ENCODE assay signal across 8 cellular contexts in the genomic region with DNA sequence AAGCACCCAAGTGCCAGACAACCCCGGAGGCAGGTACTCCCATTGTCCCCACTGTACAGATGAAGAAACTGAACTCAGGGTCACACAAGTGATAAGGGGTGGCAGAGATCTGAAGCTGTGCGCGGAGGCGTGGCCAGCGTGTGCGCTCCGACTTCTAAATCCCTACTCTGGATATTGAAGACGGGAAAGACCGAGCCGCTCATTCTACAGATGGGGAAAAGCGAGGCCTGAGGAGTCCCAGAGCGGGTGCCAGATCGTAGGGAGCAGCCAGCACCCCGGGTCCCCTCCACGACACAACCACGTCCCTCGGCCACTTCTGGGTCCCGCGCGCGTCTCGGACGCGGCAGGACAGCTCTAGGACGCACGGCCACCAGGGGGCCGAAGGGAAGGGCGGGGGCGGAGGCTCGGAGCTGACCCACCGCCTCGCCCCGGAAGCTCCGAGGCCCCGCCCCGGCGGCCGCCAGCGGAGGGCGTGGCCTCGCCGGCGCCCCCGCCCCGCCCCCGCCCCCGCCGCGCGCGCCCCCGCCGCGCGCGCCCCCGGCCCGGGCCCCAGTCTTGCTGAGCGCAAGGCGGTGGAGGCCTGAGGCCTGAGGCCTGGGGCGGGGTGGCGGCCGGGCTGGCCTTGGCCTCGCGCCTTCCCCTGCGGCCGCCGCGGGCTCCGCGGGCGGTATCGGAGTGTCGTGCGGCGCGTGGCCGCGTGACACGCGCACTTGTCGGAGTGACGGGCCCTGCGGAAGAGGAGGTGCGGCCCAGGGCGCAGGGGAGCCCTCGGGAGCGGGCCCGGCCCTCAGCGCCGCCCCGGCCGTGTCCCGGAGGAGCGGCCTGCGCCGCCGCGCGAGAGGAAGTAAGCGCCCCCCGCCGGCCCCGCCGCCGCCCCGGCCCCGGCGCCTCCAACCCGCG. TPM values are rescaled to one million over a fixed set of nuclear protein-coding genes. Genes with fewer than 3 reads are reported as not detected.
A peak's percentile ranks its signal among the peaks of the same experiment; 100 is the strongest.
DNase-seq lines count a peak whose midpoint lies in the region; ATAC-seq and TF ChIP-seq lines count a peak whose summit lies in the region.

A gene with protein sequence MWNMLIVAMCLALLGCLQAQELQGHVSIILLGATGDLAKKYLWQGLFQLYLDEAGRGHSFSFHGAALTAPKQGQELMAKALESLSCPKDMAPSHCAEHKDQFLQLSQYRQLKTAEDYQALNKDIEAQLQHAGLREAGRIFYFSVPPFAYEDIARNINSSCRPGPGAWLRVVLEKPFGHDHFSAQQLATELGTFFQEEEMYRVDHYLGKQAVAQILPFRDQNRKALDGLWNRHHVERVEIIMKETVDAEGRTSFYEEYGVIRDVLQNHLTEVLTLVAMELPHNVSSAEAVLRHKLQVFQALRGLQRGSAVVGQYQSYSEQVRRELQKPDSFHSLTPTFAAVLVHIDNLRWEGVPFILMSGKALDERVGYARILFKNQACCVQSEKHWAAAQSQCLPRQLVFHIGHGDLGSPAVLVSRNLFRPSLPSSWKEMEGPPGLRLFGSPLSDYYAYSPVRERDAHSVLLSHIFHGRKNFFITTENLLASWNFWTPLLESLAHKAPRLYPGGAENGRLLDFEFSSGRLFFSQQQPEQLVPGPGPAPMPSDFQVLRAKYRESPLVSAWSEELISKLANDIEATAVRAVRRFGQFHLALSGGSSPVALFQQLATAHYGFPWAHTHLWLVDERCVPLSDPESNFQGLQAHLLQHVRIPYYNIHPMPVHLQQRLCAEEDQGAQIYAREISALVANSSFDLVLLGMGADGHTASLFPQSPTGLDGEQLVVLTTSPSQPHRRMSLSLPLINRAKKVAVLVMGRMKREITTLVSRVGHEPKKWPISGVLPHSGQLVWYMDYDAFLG (plus strand): TSS at position 552 of the 900 bp plus-strand sequence. CDS start 10,161 bp downstream, outside the sequence.

- ATAC-seq in GM19035 (IDR thresholded peaks at IDR 0.05; ENCODE audit: unreplicated experiment) (peak; percentile 74), HG03342 (IDR thresholded peaks at IDR 0.05; ENCODE audit: unreplicated experiment) (peak; percentile 73)

- H3K9me3 ChIP-seq in NT2/D1 (ENCODE audit: insufficient read depth, low read length): no peaks in the 10 kb centered on the region

- DNase-seq in CD1c-positive myeloid dendritic cell (ENCODE audit: extremely low spot score): peak; percentile 93
- DNase-seq in NT2/D1 (ENCODE audit: low read depth, low spot score): no peak
- DNase-seq in activated T-cell treated with anti-CD3 and anti-CD28 coated beads for 1 hour (ENCODE audit: low read depth): peak; percentile 52
- peak; percentile 80 for DNase-seq in epithelial cell of esophagus (ENCODE audit: low read depth)
- peak; percentile 75 for DNase-seq in mucosa of gallbladder (ENCODE audit: low spot score)
- peak; percentile 24 to 53 for DNase-seq in stimulated activated CD8-positive, alpha-beta memory T cell treated with anti-CD3 and anti-CD28 coated beads, Interleukin-4, amount 100 ng/mL, for 4 hours (ENCODE audit: low read depth in 2 of 2, low spot score in 1 of 2)

- H3K4me3 ChIP-seq in NT2/D1 (ENCODE audit: insufficient read length, low read depth) (peak within 1 kb of the TSS; percentile 62), epithelial cell of esophagus (ENCODE audit: low read length) (peak within 1 kb of the TSS; percentile 66)

- peak; percentile 45 for TF ChIP-seq CTCF in epithelial cell of esophagus (IDR thresholded peaks at IDR 0.05; ENCODE audit: insufficient read depth, low read depth, low read length, missing control alignments)

- H3K9ac ChIP-seq in NT2/D1 (ENCODE audit: insufficient read length, low read depth): peak within 1 kb of the TSS; percentile 92

- H3K4me1 ChIP-seq in NT2/D1 (ENCODE audit: insufficient read depth, insufficient read length): peaks cover 4% of the 10 kb centered on the region

- no peaks in the 10 kb centered on the region for H3K27me3 ChIP-seq in NT2/D1 (ENCODE audit: insufficient read depth, insufficient read length)

- no peaks in the 10 kb centered on the region for H3K36me3 ChIP-seq in NT2/D1 (ENCODE audit: insufficient read depth, insufficient read length, low read length)

RNA-seq across cellular contexts. Expression of the gene that starts here (rescaled TPM):
- 45.6 TPM for total RNA-seq in mucosa of gallbladder
